1 cellular context compared by ENCODE assay signal in genomic region chr19:34150558-34150957, GRCh38.
TF ChIP-seq lines count a peak whose summit lies in the region.

No MANE protein-coding gene starts in this region.

TF ChIP-seq in SK-N-SH treated with all-trans-retinoic acid at 6 μM for 48 hours, 23 proteins besides CTCF, POLR2A, EP300 and RAD21 (continued from another document):
- TF ChIP-seq CREB5 (CRISPR knock-in tag; IDR thresholded peaks at IDR 0.05; ENCODE audit: low read depth) (no peak), OSR1 (CRISPR knock-in tag; IDR thresholded peaks at IDR 0.05) (no peak)
